21 cellular contexts compared by ENCODE assay signal in genomic region chr11:109247071-109247470, GRCh38.
DNase-seq lines count a peak whose midpoint lies in the region; ATAC-seq, FAIRE-seq and TF ChIP-seq lines count a peak whose summit lies in the region.
"Had no signal": no experiment of that assay in that cellular context is flagged by ENCODE, and none has a peak within 500 bp of the region (broad histone marks: within the 10 kb centered on the region; RNA-seq: fewer than 3 reads in every experiment).

No MANE protein-coding gene starts in this region.

- H3K4me2 ChIP-seq in GM23248 (ENCODE audit: unreplicated experiment) (no peak overlapping the region), endothelial cell of umbilical vein (ENCODE audit: insufficient read depth, low read length) (no peak overlapping the region)

- H3K4me1 ChIP-seq in GM23248 (ENCODE audit: insufficient read depth) (peaks cover 16% of the 10 kb centered on the region), endothelial cell of umbilical vein (ENCODE audit: control insufficient read depth, extremely low read depth, insufficient read depth, low read length) (no peaks in the 10 kb centered on the region)
- H3K4me1 ChIP-seq: parathyroid adenoma had no signal

- POLR2A ChIA-PET in endothelial cell of umbilical vein (lab: Charles Lee) = no interaction called here

- no peak overlapping the region for H3K27ac ChIP-seq in GM23248
- H3K27ac ChIP-seq in endothelial cell of umbilical vein (ENCODE audit: insufficient read depth, low read depth, low read length) = no peak overlapping the region
- H3K27ac ChIP-seq: parathyroid adenoma had no signal

- H3K27me3 ChIP-seq in GM23248 (replicated peaks; ENCODE audit: insufficient read depth) (no peaks in the 10 kb centered on the region), endothelial cell of umbilical vein (ENCODE audit: control insufficient read depth in 2 of 2, insufficient read depth in 2 of 2, low read length in 2 of 2) (no peaks in the 10 kb centered on the region)
- H3K27me3 ChIP-seq: MG63 had no signal

- DNase-seq in GM23248 = peak; percentile 72
- DNase-seq in RKO (ENCODE audit: low spot score) = peak; percentile 60
- DNase-seq in endothelial cell of umbilical vein (ENCODE audit: low read depth, low spot score) = no peak
- peak; percentile 65 for DNase-seq in kidney tubule cell (ENCODE audit: low spot score)
- DNase-seq in NCI-H1930 (lab: John Stamatoyannopoulos, UW) = no peak
- DNase-seq in DMS153 treated with DMSO at 0.1 percent for 48 hours (lab: John Stamatoyannopoulos, UW; ENCODE audit: unreplicated experiment) = no peak
- DNase-seq: activated naive CD4-positive, alpha-beta T cell; activated T-cell treated with anti-CD3 and anti-CD28 coated beads for 4 hours; anterior cingulate cortex; immature natural killer cell; MG63; naive B cell; NCI-H1436 treated with DMSO at 0.1 percent for 48 hours; RPMI8226; stimulated activated CD4-positive, alpha-beta T cell treated with anti-CD3 and anti-CD28 coated beads, Interleukin-2, amount 100 ng/mL, for 48 hours had no signal

- no TSS peak for BruUV-seq in endothelial cell of umbilical vein (replicated peaks; lab: Mats Ljungman, UMichigan)

- H2AFZ ChIP-seq in GM23248 (0 out of 2 replicates have a peak overlapping the region, but pooled peaks have one; percentile 0), endothelial cell of umbilical vein (ENCODE audit: low read depth, low read length) (no peak overlapping the region)
- H2AFZ ChIP-seq: parathyroid adenoma had no signal

- H3K36me3 ChIP-seq in GM23248 (ENCODE audit: low read depth) (no peaks in the 10 kb centered on the region), endothelial cell of umbilical vein (ENCODE audit: control insufficient read depth in 2 of 2, extremely low read depth in 1 of 2, insufficient read depth in 2 of 2, low read length in 2 of 2) (no peaks in the 10 kb centered on the region)
- H3K36me3 ChIP-seq: MG63 had no signal

- no peaks in the 10 kb centered on the region for H3K9me1 ChIP-seq in endothelial cell of umbilical vein (replicated peaks; ENCODE audit: control insufficient read depth, extremely low read depth, insufficient read depth, low read length)

- ATAC-seq in GM21529 (IDR thresholded peaks at IDR 0.05; ENCODE audit: unreplicated experiment) (no peak), GM19467 (IDR thresholded peaks at IDR 0.05; ENCODE audit: unreplicated experiment) (no peak)
- ATAC-seq: HepG2 had no signal

- no peak for FAIRE-seq in endothelial cell of umbilical vein (lab: Jason Lieb, UNC)
- FAIRE-seq: colon, G401.6, HepG2 had no signal

- H3K79me2 ChIP-seq in GM23248 (ENCODE audit: insufficient read depth) (no peaks in the 10 kb centered on the region), endothelial cell of umbilical vein (ENCODE audit: control insufficient read depth, insufficient read depth, low read length) (no peaks in the 10 kb centered on the region)
- H3K79me2 ChIP-seq: parathyroid adenoma had no signal

- H3K9ac ChIP-seq in GM23248 = no peak overlapping the region
- no peak overlapping the region for H3K9ac ChIP-seq in endothelial cell of umbilical vein (replicated peaks; ENCODE audit: extremely low read depth, insufficient read depth, low read length)
- H3K9ac ChIP-seq: parathyroid adenoma had no signal

- H3K9me3 ChIP-seq in GM23248 (ENCODE audit: low read depth) (no peaks in the 10 kb centered on the region), endothelial cell of umbilical vein (replicated peaks; ENCODE audit: control insufficient read depth, insufficient read depth, low read length) (no peaks in the 10 kb centered on the region)
- H3K9me3 ChIP-seq: MG63 had no signal

- no peaks in the 10 kb centered on the region for H3K9me2 ChIP-seq in GM23248 (ENCODE audit: insufficient read depth)

- peaks cover 14% of the 10 kb centered on the region; the same call in 1 of the 2 replicates for H3F3A ChIP-seq in GM23248 (ENCODE audit: insufficient read depth)

- no peaks in the 10 kb centered on the region for H4K20me1 ChIP-seq in GM23248 (ENCODE audit: insufficient read depth)
- H4K20me1 ChIP-seq in endothelial cell of umbilical vein (replicated peaks; ENCODE audit: control insufficient read depth, extremely low read depth, insufficient read depth, low read length) = no peaks in the 10 kb centered on the region

- CTCF ChIA-PET in endothelial cell of umbilical vein (lab: Charles Lee) = no interaction called here

- TF ChIP-seq POLR2A in endothelial cell of umbilical vein (IDR thresholded peaks at IDR 0.05; ENCODE audit: low read depth, low read length) = no peak

- H3K4me3 ChIP-seq in GM23248 (no peak overlapping the region), endothelial cell of umbilical vein (replicated peaks in 1 of 3; ENCODE audit: insufficient read depth in 1 of 3, low read depth in 1 of 3, low read length in 3 of 3) (no peak overlapping the region)
- H3K4me3 ChIP-seq: MG63 had no signal

- TF ChIP-seq CTCF in endothelial cell of umbilical vein (IDR thresholded peaks at IDR 0.05; ENCODE audit: extremely low read depth in 1 of 2, insufficient read depth in 1 of 2, low read depth in 1 of 2, low read length in 2 of 2) = no peak

- dilution Hi-C loops in endothelial cell of umbilical vein (cut with MboI; ENCODE audit: extremely low pct_ligation_motif_present, low sequenced_read_pairs) = no loop called here

- WGBS in GM23248 (ENCODE audit: low coverage in 1 of 2, low lambda C conversion rate in 2 of 2, missing lambda C conversion rate in 2 of 2), 2 experiments = 22 to 27% methylated on average over 5 of the region's 5 CpGs

- in situ Hi-C loops in GM23248 (cut with MboI) = no loop called here

- intact Hi-C loops in endothelial cell of umbilical vein (cut with micrococcal nuclease) = no loop called here

TF ChIP-seq in endothelial cell of umbilical vein, 7 proteins besides CTCF, POLR2A, EP300 and RAD21:
- TF ChIP-seq FOS (IDR thresholded peaks at IDR 0.05; ENCODE audit: borderline replicate concordance, insufficient read depth, low read length) = peak; percentile 40
- TF ChIP-seq JUN (IDR thresholded peaks at IDR 0.05; ENCODE audit: borderline replicate concordance, insufficient read depth, insufficient read length, low read depth) = no peak
- no peak for TF ChIP-seq POLR2AphosphoS5 (IDR thresholded peaks at IDR 0.05; ENCODE audit: insufficient read depth, low read depth, low read length)
- no peak for TF ChIP-seq MAX (IDR thresholded peaks at IDR 0.05; ENCODE audit: insufficient read depth, insufficient read length)
- no peak for TF ChIP-seq GATA2 (IDR thresholded peaks at IDR 0.05; ENCODE audit: insufficient read depth, insufficient read length, low read depth, low read length)
- TF ChIP-seq MYC (IDR thresholded peaks at IDR 0.05; ENCODE audit: low read depth, low read length) = no peak

Comparison
In these comparisons a context has a peak if more than half of its experiments do, and no peak if none do; other contexts are left out.
1. DNase-seq: peak in GM23248 (single experiment), RKO (single experiment) and kidney tubule cell (single experiment); none in endothelial cell of umbilical vein (single experiment), NCI-H1930 (0 of 2) and DMS153 treated with DMSO at 0.1 percent for 48 hours (single experiment).